ENCODE assay signal across 11 cellular contexts in genomic region chr9:107024193-107024592, GRCh38.
DNase-seq lines count a peak whose midpoint lies in the region; ATAC-seq and TF ChIP-seq lines count a peak whose summit lies in the region.
"Had no signal": no experiment of that assay in that cellular context is flagged by ENCODE, and none has a peak within 500 bp of the region (broad histone marks: within the 10 kb centered on the region; RNA-seq: fewer than 3 reads in every experiment).

No MANE protein-coding gene starts in this region.

- H3K4me1 Mint-ChIP-seq in activated CD4-positive, alpha-beta memory T cell treated with anti-CD3 and anti-CD28 coated beads for 36 hours (ENCODE audit: low read depth), result peaks cover 3% of the 10 kb centered on the region

- no peaks in the 10 kb centered on the region for H3K27me3 ChIP-seq in kidney epithelial cell (ENCODE audit: control insufficient read depth, insufficient read depth, low read length)
- H3K27me3 ChIP-seq: brain microvascular endothelial cell had no signal

- POLR2A ChIA-PET in activated CD4-positive, alpha-beta memory T cell treated with anti-CD3 and anti-CD28 coated beads for 36 hours (lab: Charles Lee), result no interaction called here

- H3K36me3 ChIP-seq in kidney epithelial cell (ENCODE audit: control insufficient read depth, insufficient read depth, low read length), result no peaks in the 10 kb centered on the region
- H3K36me3 ChIP-seq: brain microvascular endothelial cell had no signal

- DNase-seq in kidney epithelial cell (ENCODE audit: low read depth), result peak; percentile 56
- DNase-seq in head of caudate nucleus, result no peak
- DNase-seq in NCI-H1092 treated with DMSO at 0.1 percent for 48 hours (lab: John Stamatoyannopoulos, UW), result no peak
- no peak for DNase-seq in activated CD4-positive, alpha-beta memory T cell treated with anti-CD3 and anti-CD28 coated beads for 36 hours
- no peak for DNase-seq in MV-4-11 (lab: John Stamatoyannopoulos, UW)
- DNase-seq: brain microvascular endothelial cell, NCI-H1694 had no signal

- CTCF ChIA-PET in activated CD4-positive, alpha-beta memory T cell treated with anti-CD3 and anti-CD28 coated beads for 36 hours (lab: Charles Lee), result no interaction called here

- no peak overlapping the region for H3K4me3 Mint-ChIP-seq in activated CD4-positive, alpha-beta memory T cell treated with anti-CD3 and anti-CD28 coated beads for 36 hours
- H3K4me3 Mint-ChIP-seq: stimulated activated memory B cell treated with anti-CD40 and anti-IgM and Interleukin-4, amounts not matched to agents 10 μg/mL and 1 μg/mL and 100 μg/mL, for 72 hours had no signal

- H3K27me3 Mint-ChIP-seq in activated CD4-positive, alpha-beta memory T cell treated with anti-CD3 and anti-CD28 coated beads for 36 hours, result no peaks in the 10 kb centered on the region
- H3K27me3 Mint-ChIP-seq: stimulated activated memory B cell treated with anti-CD40 and anti-IgM and Interleukin-4, amounts not matched to agents 10 μg/mL and 1 μg/mL and 100 μg/mL, for 72 hours had no signal

- intact Hi-C loops in head of caudate nucleus (cut with DNase I), result no loop called here
- intact Hi-C loops in activated CD4-positive, alpha-beta memory T cell treated with anti-CD3 and anti-CD28 coated beads for 36 hours (cut with micrococcal nuclease), result no loop called here

- no peak overlapping the region for H3K4me3 ChIP-seq in kidney epithelial cell (ENCODE audit: low read depth, low read length)

- TF ChIP-seq CTCF in kidney epithelial cell (IDR thresholded peaks at IDR 0.05; ENCODE audit: insufficient read depth, low read length, poor library complexity, severe bottlenecking), result no peak

- H3K9me3 Mint-ChIP-seq in activated CD4-positive, alpha-beta memory T cell treated with anti-CD3 and anti-CD28 coated beads for 36 hours, result no peaks in the 10 kb centered on the region
- H3K9me3 Mint-ChIP-seq: stimulated activated memory B cell treated with anti-CD40 and anti-IgM and Interleukin-4, amounts not matched to agents 10 μg/mL and 1 μg/mL and 100 μg/mL, for 72 hours had no signal

- no peaks in the 10 kb centered on the region for H3K36me3 Mint-ChIP-seq in activated CD4-positive, alpha-beta memory T cell treated with anti-CD3 and anti-CD28 coated beads for 36 hours
- H3K36me3 Mint-ChIP-seq: stimulated activated memory B cell treated with anti-CD40 and anti-IgM and Interleukin-4, amounts not matched to agents 10 μg/mL and 1 μg/mL and 100 μg/mL, for 72 hours had no signal

- no peak overlapping the region for H3K27ac Mint-ChIP-seq in activated CD4-positive, alpha-beta memory T cell treated with anti-CD3 and anti-CD28 coated beads for 36 hours
- H3K27ac Mint-ChIP-seq: stimulated activated memory B cell treated with anti-CD40 and anti-IgM and Interleukin-4, amounts not matched to agents 10 μg/mL and 1 μg/mL and 100 μg/mL, for 72 hours had no signal

- ATAC-seq in GM18858 (IDR thresholded peaks at IDR 0.05; ENCODE audit: unreplicated experiment), result peak; percentile 68
- ATAC-seq in GM21717 (IDR thresholded peaks at IDR 0.05; ENCODE audit: unreplicated experiment), result peak; percentile 66
- peak; percentile 67 for ATAC-seq in HG03521 (IDR thresholded peaks at IDR 0.05; ENCODE audit: unreplicated experiment)
- ATAC-seq: stimulated activated memory B cell treated with anti-CD40 and anti-IgM and Interleukin-4, amounts not matched to agents 10 μg/mL and 1 μg/mL and 100 μg/mL, for 72 hours had no signal
